In the genomic region with DNA sequence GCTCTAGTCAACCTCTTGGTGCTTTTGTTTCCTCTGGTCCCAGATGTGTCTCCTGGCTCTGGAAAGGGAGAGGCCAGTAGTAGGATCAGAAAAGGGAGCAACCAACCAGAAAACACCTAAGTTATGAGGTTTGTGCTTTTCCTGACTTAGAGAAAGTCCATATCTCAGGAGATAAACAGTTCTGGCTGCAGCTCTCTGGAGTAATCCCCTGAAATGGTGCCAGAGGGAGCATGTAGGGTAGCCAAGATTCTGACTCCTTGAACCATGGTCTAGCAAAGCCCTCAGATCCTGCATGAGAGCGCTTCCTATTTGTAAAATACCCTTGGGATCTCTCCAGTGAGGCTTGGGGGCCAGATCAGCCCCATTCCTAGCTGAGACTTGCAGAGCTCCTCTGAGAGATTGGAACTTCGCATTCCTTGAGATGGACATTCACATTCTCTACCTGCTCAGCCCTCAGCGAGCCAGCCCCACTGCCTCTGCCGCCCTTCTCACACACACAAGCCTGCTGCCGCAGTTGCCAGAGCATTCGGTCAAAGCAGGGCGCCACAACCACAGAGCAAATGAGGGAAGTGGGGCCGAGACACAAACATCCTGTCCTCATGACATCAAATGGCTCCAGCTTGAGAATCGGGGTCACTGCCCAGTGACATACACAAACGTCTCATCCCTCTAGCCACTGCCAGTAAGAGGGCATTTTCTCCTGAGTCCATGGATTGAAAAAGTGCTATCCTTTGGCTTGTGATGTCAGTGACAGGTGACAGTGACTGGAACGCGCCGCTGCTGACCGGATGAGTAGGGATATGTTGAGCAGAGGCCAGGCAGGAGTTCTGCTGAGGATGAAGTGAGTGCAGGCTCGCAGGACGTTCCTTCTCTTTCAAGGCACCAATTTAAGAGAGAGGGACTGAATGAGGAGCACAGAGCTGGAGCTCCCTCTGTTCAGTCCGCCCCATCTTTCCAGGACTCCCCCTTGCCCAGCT, we compare ENCODE assay signal across 1 cellular context.
TF ChIP-seq lines count a peak whose summit lies in the region.

No MANE protein-coding gene starts in this region.

TF ChIP-seq in HepG2, 621 proteins besides CTCF, POLR2A, EP300 and RAD21:
- no peak for TF ChIP-seq ZNF205 (CRISPR knock-in tag; IDR thresholded peaks at IDR 0.05)
- no peak for TF ChIP-seq RFX1 (IDR thresholded peaks at IDR 0.05)
- no peak for TF ChIP-seq HNRNPL (IDR thresholded peaks at IDR 0.05; ENCODE audit: low read depth, low read length)
- TF ChIP-seq NRL (CRISPR knock-in tag; IDR thresholded peaks at IDR 0.05; ENCODE audit: borderline replicate concordance) = no peak
- no peak for TF ChIP-seq RNF2 (conservative IDR thresholded peaks at IDR 0.05; ENCODE audit: low read depth)
